ENCODE assay signal across 15 cellular contexts in the genomic region with DNA sequence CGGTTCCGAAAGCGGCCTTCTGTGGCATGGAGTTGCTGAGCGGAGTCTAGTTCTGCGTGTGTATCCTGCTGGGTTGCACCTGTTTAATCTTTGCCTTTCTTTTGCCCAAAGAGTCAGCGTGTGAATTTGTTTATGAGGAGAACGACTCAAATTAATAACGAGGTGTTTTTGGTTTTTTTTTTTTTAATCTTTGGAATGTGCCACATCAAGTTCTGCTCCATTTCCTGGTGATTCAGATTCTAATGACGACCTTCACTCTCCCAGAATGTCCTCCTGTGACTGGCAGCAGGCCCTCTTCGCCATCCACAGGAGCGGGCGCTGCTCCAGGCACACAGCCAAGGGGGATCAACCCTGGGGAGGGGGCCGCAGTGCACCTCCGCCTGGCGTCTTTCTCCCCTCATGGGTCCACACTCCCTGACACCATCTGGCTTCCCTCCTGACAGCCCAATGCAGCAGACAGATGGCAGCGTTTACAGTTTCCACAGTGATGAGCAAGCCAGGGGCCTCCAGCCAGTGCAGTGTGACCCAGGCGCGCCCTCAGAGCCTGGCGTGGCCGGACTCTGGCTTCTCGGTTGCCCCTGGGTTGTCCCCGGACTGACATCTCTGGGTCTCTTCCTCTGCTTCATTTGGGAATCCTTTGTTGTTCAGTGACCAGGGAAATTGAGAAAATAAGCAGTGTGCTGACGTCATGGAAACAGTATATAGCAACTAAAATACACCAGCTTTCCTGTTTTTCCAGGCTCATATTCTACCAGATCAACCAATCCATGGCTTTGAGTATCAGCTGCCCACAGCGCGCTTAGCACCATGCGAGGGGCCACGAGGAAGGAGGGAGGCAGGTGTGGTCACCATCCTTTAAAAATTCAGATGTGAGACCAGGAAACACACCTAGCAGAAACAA. TPM values are rescaled to one million over a fixed set of nuclear protein-coding genes. Genes with fewer than 3 reads are reported as not detected.
DNase-seq lines count a peak whose midpoint lies in the region; ATAC-seq, FAIRE-seq and TF ChIP-seq lines count a peak whose summit lies in the region.
"Had no signal": no experiment of that assay in that cellular context is flagged by ENCODE, and none has a peak within 500 bp of the region (broad histone marks: within the 10 kb centered on the region; RNA-seq: fewer than 3 reads in every experiment).

No MANE protein-coding gene starts in this region.

- H3K9ac ChIP-seq in H1 (replicated peaks in 1 of 4; ENCODE audit: extremely low read depth in 1 of 4, low read depth in 3 of 4, low read length in 3 of 4): no peak overlapping the region

- CTCF ChIA-PET in H1 (lab: Charles Lee; ENCODE audit: partially characterized antibody): interaction anchor here (0.6 kb wide), 1 partner anchor 57 kb away, joined by 3 read pairs; no protein-coding TSS in a partner anchor

- no peak overlapping the region for H4K5ac ChIP-seq in H1 (ENCODE audit: insufficient read length, low read depth, low read length)

- no peaks in the 10 kb centered on the region for H3K36me3 ChIP-seq in H1 (ENCODE audit: control insufficient read depth in 2 of 4, insufficient read depth in 4 of 4, low read length in 3 of 4)
- H3K36me3 ChIP-seq: thoracic aorta had no signal

- no peak overlapping the region for H3K4me3 ChIP-seq in H1 (ENCODE audit: extremely low read depth in 1 of 4, insufficient read depth in 2 of 4, low read depth in 3 of 4, low read length in 4 of 4)
- H3K4me3 ChIP-seq: thoracic aorta had no signal

- no peak overlapping the region for H2BK120ac ChIP-seq in H1 (replicated peaks; ENCODE audit: low read depth, low read length)

- no peak for ATAC-seq in natural killer cell treated with Interleukin-12 subunit alpha and Interleukin-12 subunit beta and Interleukin-15 and Interleukin-18, amount 100 ng/mL, for 72 hours
- no peak for ATAC-seq in HG02885 (IDR thresholded peaks at IDR 0.05; ENCODE audit: poor library complexity, unreplicated experiment)
- no peak for ATAC-seq in GM21447 (IDR thresholded peaks at IDR 0.05; ENCODE audit: unreplicated experiment)

- no peak for TF ChIP-seq CTCF in H1 (IDR thresholded peaks at IDR 0.05; ENCODE audit: control extremely low read depth in 1 of 3, insufficient read depth in 1 of 3, low read depth in 1 of 3, low read length in 3 of 3)

- TF ChIP-seq POLR2A in H1 (IDR thresholded peaks at IDR 0.05; ENCODE audit: control extremely low read depth in 1 of 2, low read depth in 2 of 2, low read length in 2 of 2): no peak

- 75% methylated on average over 27 of the region's 27 CpGs; no CpG with 5 or more reads in 1 of the 2 experiments for WGBS in H1 (ENCODE audit: extremely low coverage in 1 of 2, insufficient coverage in 1 of 2, insufficient read length in 1 of 2, insufficient replicate concordance in 2 of 2, low coverage in 1 of 2, low lambda C conversion rate in 2 of 2, missing lambda C conversion rate in 1 of 2), 2 experiments

- no peak overlapping the region for H2BK15ac ChIP-seq in H1 (ENCODE audit: low read length)

- H3K4me1 Mint-ChIP-seq in natural killer cell treated with Interleukin-12 subunit alpha and Interleukin-12 subunit beta and Interleukin-15 and Interleukin-18, amount 100 ng/mL, for 72 hours (ENCODE audit: low read depth in 2 of 2): peaks cover 0 to 5% of the 10 kb centered on the region in 2 donors
- H3K4me1 Mint-ChIP-seq: central memory CD8-positive, alpha-beta T cell had no signal

- no peak overlapping the region for H3K4me3 Mint-ChIP-seq in natural killer cell treated with Interleukin-12 subunit alpha and Interleukin-12 subunit beta and Interleukin-15 and Interleukin-18, amount 100 ng/mL, for 72 hours
- H3K4me3 Mint-ChIP-seq: central memory CD8-positive, alpha-beta T cell; IgD-negative memory B cell had no signal

- no peak overlapping the region for H3K4me2 ChIP-seq in H1 (ENCODE audit: insufficient read depth in 1 of 2, low read depth in 2 of 2, low read length in 2 of 2)

- H3K23me2 ChIP-seq in H1 (ENCODE audit: low read depth, low read length): no peaks in the 10 kb centered on the region

- H3K79me2 ChIP-seq in H1 (ENCODE audit: control insufficient read depth in 1 of 2, insufficient read depth in 2 of 2, low read length in 2 of 2): no peaks in the 10 kb centered on the region

- no peak overlapping the region for H3K14ac ChIP-seq in H1 (ENCODE audit: insufficient read length)

- peaks cover 0 to 13% (median 6%) of the 10 kb centered on the region in 4 experiments; a peak in 4 of 7 replicates for H3K4me1 ChIP-seq in H1 (replicated peaks in 1 of 4; ENCODE audit: control insufficient read depth in 3 of 4, insufficient read depth in 4 of 4, low read length in 3 of 4)

- DNase-seq in D341Med (ENCODE audit: low spot score) (peak; percentile 91), NCI-H446 treated with DMSO at 0.1 percent for 48 hours (lab: John Stamatoyannopoulos, UW) (peak; percentile 90), H1 (ENCODE audit: low read depth in 1 of 2, low spot score in 2 of 2) (peak in 1 of 2 experiments; percentile 49), medulla oblongata (ENCODE audit: extremely low spot score) (peak; percentile 53)
- DNase-seq in natural killer cell treated with Interleukin-12 subunit alpha and Interleukin-12 subunit beta and Interleukin-15 and Interleukin-18, amount 100 ng/mL, for 72 hours (ENCODE audit: low spot score): no peak
- no peak for DNase-seq in activated CD4-positive, alpha-beta T cell treated with anti-CD3 and anti-CD28 coated beads, Interleukin-2, amount 50 U/mL, for 48 hours
- DNase-seq: NCI-H510A; stimulated activated CD4-positive, alpha-beta T cell treated with anti-CD3 and anti-CD28 coated beads, Interleukin-2, amount 100 ng/mL, for 48 hours; T1000 had no signal

- H3K27me3 ChIP-seq in H1 (replicated peaks in 1 of 4; ENCODE audit: control insufficient read depth in 3 of 4, extremely low read depth in 1 of 4, insufficient read depth in 3 of 4, low read length in 3 of 4): no peaks in the 10 kb centered on the region; a peak in 3 of 7 replicates

- H3K36me3 Mint-ChIP-seq in natural killer cell treated with Interleukin-12 subunit alpha and Interleukin-12 subunit beta and Interleukin-15 and Interleukin-18, amount 100 ng/mL, for 72 hours: no peaks in the 10 kb centered on the region

- no peak overlapping the region; the same call in 1 of the 2 replicates for H2BK20ac ChIP-seq in H1 (ENCODE audit: low read length)

- no peak for FAIRE-seq in H1 (lab: Jason Lieb, UNC)
- FAIRE-seq: GM12892 had no signal

- peak overlapping the region; percentile 90; the same call in 1 of the 2 replicates for H2BK12ac ChIP-seq in H1 (ENCODE audit: low read depth, low read length)

- H3K27me3 Mint-ChIP-seq in natural killer cell treated with Interleukin-12 subunit alpha and Interleukin-12 subunit beta and Interleukin-15 and Interleukin-18, amount 100 ng/mL, for 72 hours: peaks cover 36 to 41% of the 10 kb centered on the region in 2 donors

- H2AFZ ChIP-seq in H1 (ENCODE audit: low read length): no peak overlapping the region

- H3K56ac ChIP-seq in H1 (replicated peaks; ENCODE audit: insufficient read length, low read depth, low read length): no peak overlapping the region

- no peak overlapping the region; the same call in 1 of the 2 replicates for H3K18ac ChIP-seq in H1 (ENCODE audit: extremely low read depth, low read length)

- no peaks in the 10 kb centered on the region for H4K20me1 ChIP-seq in H1 (replicated peaks in 1 of 2; ENCODE audit: control insufficient read depth in 1 of 2, insufficient read depth in 2 of 2, low read length in 2 of 2)

- no peak overlapping the region for H3K23ac ChIP-seq in H1 (ENCODE audit: insufficient read length)

- peak in 1 of 2 experiments; percentile 15; a peak in 1 of 4 replicates for TF ChIP-seq RAD21 in H1 (IDR thresholded peaks at IDR 0.05 in 1 of 2, conservative IDR thresholded peaks at IDR 0.05 in 1 of 2; ENCODE audit: low read depth in 2 of 2, low read length in 2 of 2)

- no peak overlapping the region for H3K27ac Mint-ChIP-seq in natural killer cell treated with Interleukin-12 subunit alpha and Interleukin-12 subunit beta and Interleukin-15 and Interleukin-18, amount 100 ng/mL, for 72 hours
- H3K27ac Mint-ChIP-seq: IgD-negative memory B cell had no signal

- no peak overlapping the region for H2AK5ac ChIP-seq in H1 (ENCODE audit: low read depth, low read length)

- H4K91ac ChIP-seq in H1 (replicated peaks; ENCODE audit: insufficient read length, low read length): no peak overlapping the region

- no peak overlapping the region for H4K8ac ChIP-seq in H1 (ENCODE audit: extremely low read depth, insufficient read depth, low read length)

- H3K79me1 ChIP-seq in H1 (ENCODE audit: low read depth, low read length): no peaks in the 10 kb centered on the region

- no peaks in the 10 kb centered on the region for H3K9me3 Mint-ChIP-seq in natural killer cell treated with Interleukin-12 subunit alpha and Interleukin-12 subunit beta and Interleukin-15 and Interleukin-18, amount 100 ng/mL, for 72 hours
- H3K9me3 Mint-ChIP-seq: central memory CD8-positive, alpha-beta T cell had no signal

- no peak overlapping the region; the same call in 1 of the 2 replicates for H2BK5ac ChIP-seq in H1 (ENCODE audit: low read depth, low read length)

- H3K4ac ChIP-seq in H1 (replicated peaks; ENCODE audit: insufficient read length, low read depth, low read length): no peak overlapping the region

- no peak overlapping the region for H3K27ac ChIP-seq in H1 (ENCODE audit: low read depth, low read length)
- H3K27ac ChIP-seq: thoracic aorta had no signal

- TF ChIP-seq EP300 in H1 (IDR thresholded peaks at IDR 0.05; ENCODE audit: borderline replicate concordance in 1 of 2, low read depth in 2 of 2, low read length in 2 of 2): no peak

- POLR2A ChIA-PET in H1 (lab: Charles Lee; ENCODE audit: partially characterized antibody): no interaction called here

- H3K9me3 ChIP-seq in H1 (ENCODE audit: insufficient read depth in 2 of 2, low read depth in 1 of 2, low read length in 1 of 2): no peaks in the 10 kb centered on the region
- H3K9me3 ChIP-seq: thoracic aorta had no signal

TF ChIP-seq in H1, 55 proteins besides CTCF, POLR2A, EP300 and RAD21 (continues in another document):
- no peak for TF ChIP-seq ASH2L (IDR thresholded peaks at IDR 0.05; ENCODE audit: low read length)

RNA-seq across cellular contexts. Expression of gene AFDN, which starts 27.4 kb away (rescaled TPM):
- 192 and 196 TPM in 2 replicates for total RNA-seq in H1 (2021; fragmentation: NEBNext Ultra II Directional; extraction: Animal tissue kit (Norgen Biotek cat#: 25700))
- 53.4 and 58.7 TPM in 2 replicates for polyA plus RNA-seq in H1 (2011; rRNA removed)
- 95.2 TPM for polyA plus RNA-seq in H1 (2011; cell fraction: cytosol; rRNA removed)
- 239 TPM for polyA plus RNA-seq in H1 (2011; cell fraction: nucleus; rRNA removed)
- polyA plus RNA-seq in H1 (2012, experiment 1 of 2): 116 to 142 TPM (median 133 TPM) in 4 replicates
- 6.9 TPM for polyA plus RNA-seq in H1 (2012, experiment 2 of 2)
- polyA plus RNA-seq in H1 (2013, experiment 1 of 2): 132 TPM
- 117 TPM for polyA plus RNA-seq in H1 (2013, experiment 2 of 2)
- polyA minus RNA-seq in H1 (2011; rRNA and poly(A)+ RNA removed): 177 and 199 TPM in 2 replicates
- 154 TPM for polyA minus RNA-seq in H1 (2011; cell fraction: cytosol; rRNA and poly(A)+ RNA removed)
- 329 TPM for polyA minus RNA-seq in H1 (2011; cell fraction: nucleus; rRNA and poly(A)+ RNA removed)
- 10 to 100 TPM; 36.6 to 37.9 TPM for total RNA-seq in natural killer cell treated with Interleukin-12 subunit alpha and Interleukin-12 subunit beta and Interleukin-15 and Interleukin-18, amount 100 ng/mL, for 72 hours

Comparison
In these comparisons a context has a peak if more than half of its experiments do, and no peak if none do; other contexts are left out.
1. DNase-seq: peak in D341Med (single experiment), NCI-H446 treated with DMSO at 0.1 percent for 48 hours (single experiment) and medulla oblongata (single experiment); none in natural killer cell treated with Interleukin-12 subunit alpha and Interleukin-12 subunit beta and Interleukin-15 and Interleukin-18, amount 100 ng/mL, for 72 hours (single experiment) and activated CD4-positive, alpha-beta T cell treated with anti-CD3 and anti-CD28 coated beads, Interleukin-2, amount 50 U/mL, for 48 hours (0 of 2).